ENCODE assay signal across 10 cellular contexts in the genomic region with DNA sequence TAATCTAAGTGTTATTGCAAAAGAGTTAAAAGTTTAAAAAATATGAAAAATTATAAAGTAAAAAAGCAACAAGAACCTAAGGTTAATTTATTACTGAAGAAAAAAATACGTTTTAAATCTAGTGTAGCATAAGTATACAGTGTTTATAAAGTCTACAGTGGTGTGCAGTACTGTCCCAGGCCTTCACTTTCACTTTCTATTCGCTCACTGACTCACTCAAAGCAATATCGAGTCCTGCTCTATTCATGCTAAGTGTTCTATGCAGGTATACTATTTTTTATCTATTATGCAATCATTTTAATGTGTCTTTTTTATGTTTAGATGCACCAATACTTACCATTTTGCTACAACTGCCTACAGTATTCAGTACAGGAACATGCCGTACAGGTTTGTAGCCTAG.
DNase-seq lines count a peak whose midpoint lies in the region; ATAC-seq and FAIRE-seq lines count a peak whose summit lies in the region.
"Had no signal": no experiment of that assay in that cellular context is flagged by ENCODE, and none has a peak within 500 bp of the region (broad histone marks: within the 10 kb centered on the region; RNA-seq: fewer than 3 reads in every experiment).

No MANE protein-coding gene starts in this region.

- DNase-seq in A172 (ENCODE audit: low spot score) (peak; percentile 36), M059J (ENCODE audit: low read depth) (peak; percentile 5), CD1c-positive myeloid dendritic cell (ENCODE audit: extremely low spot score) (no peak), SHP77 treated with DMSO at 0.1 percent for 48 hours (lab: John Stamatoyannopoulos, UW) (no peak), HTR-8/SVneo (ENCODE audit: insufficient read length, low spot score) (no peak), DMS 273 treated with DMSO at 0.1 percent for 48 hours (lab: John Stamatoyannopoulos, UW) (no peak)
- DNase-seq: NCI-H524 treated with DMSO at 0.1 percent for 48 hours had no signal

- no peak for FAIRE-seq in HTR-8/SVneo (lab: Jason Lieb, UNC)

- ATAC-seq in GM18909 (IDR thresholded peaks at IDR 0.05; ENCODE audit: poor library complexity, unreplicated experiment) = peak; percentile 78
- ATAC-seq in HG02798 (IDR thresholded peaks at IDR 0.05; ENCODE audit: poor library complexity, unreplicated experiment) = peak; percentile 71
- ATAC-seq: natural killer cell treated with Interleukin-12 subunit alpha and Interleukin-12 subunit beta and Interleukin-15 and Interleukin-18, amount 100 ng/mL, for 72 hours had no signal

Comparison
In these comparisons a context has a peak if more than half of its experiments do, and no peak if none do; other contexts are left out.
1. DNase-seq: peak in A172 (single experiment) and M059J (single experiment); none in CD1c-positive myeloid dendritic cell (single experiment), SHP77 treated with DMSO at 0.1 percent for 48 hours (single experiment), HTR-8/SVneo (single experiment) and DMS 273 treated with DMSO at 0.1 percent for 48 hours (single experiment).